In the genomic region with DNA sequence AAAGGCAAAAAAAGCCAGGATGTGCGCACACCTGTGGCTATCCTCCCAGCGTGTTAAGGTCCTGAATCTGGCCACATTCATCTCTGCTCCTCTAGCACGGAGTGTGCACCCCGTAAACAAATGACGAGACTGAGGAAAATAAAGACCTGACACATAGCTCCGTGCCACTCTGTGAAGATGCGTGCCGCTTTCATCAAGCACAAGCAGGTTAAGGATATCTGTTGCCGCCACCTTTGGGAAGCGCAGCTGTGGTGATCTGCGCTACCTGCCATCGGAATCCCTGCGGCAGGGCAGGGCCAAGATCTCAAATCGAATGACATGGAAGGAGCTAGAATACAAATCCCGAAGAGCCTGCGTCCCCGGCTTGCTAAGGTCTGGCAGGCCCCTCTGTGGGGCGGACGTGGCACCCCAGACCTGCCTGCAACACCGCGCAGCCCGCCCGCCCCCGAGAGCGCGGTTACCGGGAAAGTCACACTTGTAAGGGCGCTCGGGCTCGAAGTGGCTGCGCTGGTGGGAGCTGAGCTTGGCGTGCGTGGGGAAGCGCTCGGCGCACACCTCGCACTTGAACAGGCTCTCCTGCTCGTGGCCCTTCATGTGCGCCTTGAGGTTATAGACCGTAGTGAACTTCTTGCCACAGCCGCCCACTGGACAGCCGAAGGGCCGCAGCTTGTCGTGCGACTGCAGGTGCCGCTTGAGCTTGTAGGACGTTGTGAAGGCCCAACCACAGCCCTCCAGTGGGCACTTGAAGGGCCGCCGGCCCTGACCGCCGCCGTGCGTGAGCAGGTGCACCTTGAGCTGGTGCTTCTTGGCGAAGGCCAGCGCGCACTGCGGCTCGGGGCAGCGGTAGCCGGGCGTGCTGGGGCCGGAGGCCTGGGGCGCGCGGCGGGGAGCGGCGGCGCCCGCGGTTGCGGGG, we compare ENCODE assay signal across 8 cellular contexts. TPM values are rescaled to one million over a fixed set of nuclear protein-coding genes. Genes with fewer than 3 reads are reported as not detected.
A peak's percentile ranks its signal among the peaks of the same experiment; 100 is the strongest.
DNase-seq lines count a peak whose midpoint lies in the region; ATAC-seq and TF ChIP-seq lines count a peak whose summit lies in the region.

No MANE protein-coding gene starts in this region.

- intact Hi-C loops in head of caudate nucleus (cut with DNase I): loop anchor here (10.0 kb wide), 3 partner anchors 80 to 220 kb away; partner anchors contain the start of genes CFAP100 and KLF15

- no peak for TF ChIP-seq CTCF in progenitor cell of endocrine pancreas (IDR thresholded peaks at IDR 0.05; ENCODE audit: unreplicated experiment)

- H3K9me3 Mint-ChIP-seq in progenitor cell of endocrine pancreas (ENCODE audit: low read depth): no peaks in the 10 kb centered on the region

- H3K27ac Mint-ChIP-seq in progenitor cell of endocrine pancreas: peak overlapping the region; percentile 94

- H3K27me3 Mint-ChIP-seq in progenitor cell of endocrine pancreas: peaks cover 4% of the 10 kb centered on the region

- peaks cover 32% of the 10 kb centered on the region for H3K4me1 Mint-ChIP-seq in progenitor cell of endocrine pancreas (ENCODE audit: low read depth)

- H3K36me3 Mint-ChIP-seq in progenitor cell of endocrine pancreas (ENCODE audit: insufficient read depth): peaks cover 17% of the 10 kb centered on the region

- H3K4me3 Mint-ChIP-seq in progenitor cell of endocrine pancreas (ENCODE audit: low read depth): peak overlapping the region; percentile 76

- DNase-seq in AG08395 (ENCODE audit: low spot score): peak; percentile 21
- peak; percentile 16 for DNase-seq in NCI-H226
- peak; percentile 17 for DNase-seq in activated T-helper 9 cell treated with anti-CD3 and anti-CD28 coated beads, Interleukin-2, amount 50 U/mL, for 16 hours (ENCODE audit: low read depth)
- DNase-seq in head of caudate nucleus: peak in 32 of 42 donors; percentile 17 to 60 (median 41)
- peak; percentile 49 for DNase-seq in progenitor cell of endocrine pancreas (ENCODE audit: low spot score, unreplicated experiment)
- DNase-seq in cerebellum (ENCODE audit: low spot score): no peak

- ATAC-seq in GM18498 (IDR thresholded peaks at IDR 0.05; ENCODE audit: unreplicated experiment) (peak; percentile 19), HG02870 (IDR thresholded peaks at IDR 0.05; ENCODE audit: unreplicated experiment) (peak; percentile 13)

RNA-seq across cellular contexts. Expression of gene ZXDC, which starts 0.9 kb away (rescaled TPM):
- total RNA-seq in progenitor cell of endocrine pancreas: 40.0 and 40.5 TPM in 2 replicates
- 51.0 TPM for total RNA-seq in cerebellum

RNA-seq across cellular contexts. Expression of gene UROC1, which starts 42.8 kb away (rescaled TPM):
- not detected in 2 replicates for total RNA-seq in progenitor cell of endocrine pancreas
- 0.27 TPM for total RNA-seq in cerebellum

RNA-seq across cellular contexts. Expression of gene CHST13, which starts 49.2 kb away (rescaled TPM):
- 0.36 and 0.71 TPM in 2 replicates for total RNA-seq in progenitor cell of endocrine pancreas
- not detected for total RNA-seq in cerebellum
